Comparison of ENCODE assay signal across 1 cellular context in genomic region chr5:169971780-169972179, GRCh38.
TF ChIP-seq lines count a peak whose summit lies in the region.

No MANE protein-coding gene starts in this region.

TF ChIP-seq in A549, 52 proteins besides CTCF, POLR2A, EP300 and RAD21 (continued from another document):
- no peak for TF ChIP-seq SREBF2 (IDR thresholded peaks at IDR 0.05)
- TF ChIP-seq CBX8 (IDR thresholded peaks at IDR 0.05) = no peak
- TF ChIP-seq CHD4 (IDR thresholded peaks at IDR 0.05; ENCODE audit: borderline replicate concordance) = no peak
- no peak for TF ChIP-seq ZNF302 (CRISPR knock-in tag; IDR thresholded peaks at IDR 0.05)
- no peak for TF ChIP-seq BCL3 (IDR thresholded peaks at IDR 0.05)
- TF ChIP-seq NPAS2 (CRISPR knock-in tag; IDR thresholded peaks at IDR 0.05; ENCODE audit: borderline replicate concordance) = no peak
- TF ChIP-seq GATA3 (IDR thresholded peaks at IDR 0.05; ENCODE audit: borderline replicate concordance) = no peak
- TF ChIP-seq KDM1A (IDR thresholded peaks at IDR 0.05; ENCODE audit: low read depth) = no peak
- no peak for TF ChIP-seq MYC (IDR thresholded peaks at IDR 0.05; ENCODE audit: borderline replicate concordance, low read length)
- no peak for TF ChIP-seq FOXS1 (CRISPR knock-in tag; IDR thresholded peaks at IDR 0.05)
